18 cellular contexts compared by ENCODE assay signal in the genomic region with DNA sequence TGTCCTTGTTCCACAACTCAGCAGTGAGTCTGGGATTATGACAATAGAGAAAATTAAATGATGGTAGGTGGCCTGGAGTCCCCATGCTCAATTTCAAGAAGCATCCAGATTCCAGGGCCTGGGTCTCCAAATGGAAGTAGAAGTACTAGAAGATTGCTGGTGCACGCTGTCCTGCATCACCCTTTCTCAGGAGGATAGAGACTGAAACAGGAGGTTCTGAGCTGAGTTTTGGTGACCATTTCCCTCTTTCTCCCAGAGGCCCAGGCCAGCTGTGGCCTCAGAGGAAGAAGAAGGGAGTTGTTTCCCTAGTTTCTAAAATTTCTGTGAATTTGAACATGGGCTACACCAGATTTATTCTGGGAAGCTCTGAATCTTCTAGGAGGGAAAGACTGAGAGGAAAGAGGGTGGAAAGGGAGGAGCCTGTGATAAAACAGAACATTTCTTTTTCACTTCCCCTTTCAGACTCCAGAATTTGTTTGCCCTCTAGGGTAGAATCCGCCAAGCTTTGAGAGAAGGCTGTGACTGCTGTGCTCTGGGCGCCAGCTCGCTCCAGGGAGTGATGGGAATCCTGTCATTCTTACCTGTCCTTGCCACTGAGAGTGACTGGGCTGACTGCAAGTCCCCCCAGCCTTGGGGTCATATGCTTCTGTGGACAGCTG. TPM values are rescaled to one million over a fixed set of nuclear protein-coding genes. Genes with fewer than 3 reads are reported as not detected.
DNase-seq lines count a peak whose midpoint lies in the region; ATAC-seq, FAIRE-seq and TF ChIP-seq lines count a peak whose summit lies in the region.
"Not testable (repeated sequence)": the region's sequence is repeated elsewhere in the genome, so short reads cannot be mapped to it uniquely, and the experiment has no call there.
"Had no signal": no experiment of that assay in that cellular context is flagged by ENCODE, and none has a peak within 500 bp of the region (broad histone marks: within the 10 kb centered on the region; RNA-seq: fewer than 3 reads in every experiment).

No MANE protein-coding gene starts in this region.

- not testable (repeated sequence) for H3K27ac Mint-ChIP-seq in activated B cell treated with CpG ODN at 0.5 μM for 24 hours

- POLR2A ChIA-PET in activated B cell treated with CpG ODN at 0.5 μM for 24 hours (lab: Charles Lee): not testable (repeated sequence)

- ATAC-seq in GM19324 (IDR thresholded peaks at IDR 0.05; ENCODE audit: low FRiP score, unreplicated experiment): peak; percentile 64
- ATAC-seq in GM21390 (IDR thresholded peaks at IDR 0.05; ENCODE audit: unreplicated experiment): peak; percentile 71
- peak; percentile 66 for ATAC-seq in HG02588 (IDR thresholded peaks at IDR 0.05; ENCODE audit: unreplicated experiment)
- peak; percentile 66 for ATAC-seq in HG02981 (IDR thresholded peaks at IDR 0.05; ENCODE audit: unreplicated experiment)
- peak; percentile 72 for ATAC-seq in HG03280 (IDR thresholded peaks at IDR 0.05; ENCODE audit: unreplicated experiment)
- peak; percentile 79 for ATAC-seq in activated B cell treated with CpG ODN at 0.5 μM for 24 hours (ENCODE audit: low read depth)
- ATAC-seq in mucosa of descending colon: peak; percentile 69

- H3K4me3 Mint-ChIP-seq in activated B cell treated with CpG ODN at 0.5 μM for 24 hours: not testable (repeated sequence)

- not testable (repeated sequence) for H3K27me3 Mint-ChIP-seq in activated B cell treated with CpG ODN at 0.5 μM for 24 hours

- FAIRE-seq in GM18507 (lab: Jason Lieb, UNC): peak; percentile 97

- H3K4me1 Mint-ChIP-seq in activated B cell treated with CpG ODN at 0.5 μM for 24 hours: not testable (repeated sequence)

- not testable (repeated sequence) for H3K4me1 ChIP-seq in mucosa of descending colon (ENCODE audit: low read depth)

- H3K36me3 ChIP-seq in mucosa of descending colon (ENCODE audit: low read depth): not testable (repeated sequence)

- H3K9me3 ChIP-seq in mucosa of descending colon: not testable (repeated sequence)

- DNase-seq in GM18507 (ENCODE audit: extremely low spot score, insufficient read length, low read depth); activated B cell treated with CpG ODN at 0.5 μM for 24 hours; mucosa of descending colon: not testable (repeated sequence)

- not testable (repeated sequence) for H3K9me3 Mint-ChIP-seq in activated B cell treated with CpG ODN at 0.5 μM for 24 hours

- intact Hi-C loops in activated B cell treated with CpG ODN at 0.5 μM for 24 hours (cut with micrococcal nuclease); mucosa of descending colon (cut with DNase I, micrococcal nuclease): not testable (repeated sequence)

- TF ChIP-seq CTCF in activated B cell treated with CpG ODN at 0.5 μM for 24 hours (IDR thresholded peaks at IDR 0.05); mucosa of descending colon (IDR thresholded peaks at IDR 0.05): not testable (repeated sequence)

- not testable (repeated sequence) for H3K4me3 ChIP-seq in mucosa of descending colon

- H3K36me3 Mint-ChIP-seq in activated B cell treated with CpG ODN at 0.5 μM for 24 hours (ENCODE audit: low read depth): not testable (repeated sequence)

- CTCF ChIA-PET in activated B cell treated with CpG ODN at 0.5 μM for 24 hours (lab: Charles Lee): not testable (repeated sequence)

RNA-seq across cellular contexts. Expression of a gene that starts 31.4 kb away (rescaled TPM):
- 0.24 and 0.47 TPM in 2 replicates for total RNA-seq in activated B cell treated with CpG ODN at 0.5 μM for 24 hours
- 10 to 100 TPM in 2 of 3 donors, 1 to 10 TPM in 1; 1.1 to 23.1 (median 19.8) TPM for total RNA-seq in mucosa of descending colon
- total RNA-seq: activated CD4-positive, alpha-beta memory T cell treated with anti-CD3 and anti-CD28 coated beads for 36 hours; Calu3; chondrocyte; Daoy; foreskin keratinocyte; H4; LHCN-M2; lung microvascular endothelial cell; smooth muscle cell had no signal

RNA-seq across cellular contexts. Expression of a gene that starts 50.0 kb away (rescaled TPM):
- total RNA-seq in activated B cell treated with CpG ODN at 0.5 μM for 24 hours: not detected in 2 replicates
- total RNA-seq in mucosa of descending colon: 1 to 10 TPM in 2 of 3 donors, not detected in 1; 1.5 to 1.7 TPM
- total RNA-seq: activated CD4-positive, alpha-beta memory T cell treated with anti-CD3 and anti-CD28 coated beads for 36 hours; body of pancreas; Calu3; chondrocyte; Daoy; foreskin keratinocyte; H4; LHCN-M2; lung microvascular endothelial cell; smooth muscle cell had no signal

RNA-seq across cellular contexts. Expression of a gene that starts 56.7 kb away (rescaled TPM):
- total RNA-seq in activated B cell treated with CpG ODN at 0.5 μM for 24 hours (4.0 and 4.5 TPM in 2 replicates), mucosa of descending colon (1 to 10 TPM in 2 of 3 donors, under 1 TPM in 1; 0.61 to 2.0 (median 1.8) TPM)
